Comparison of ENCODE assay signal across 9 cellular contexts in the genomic region with DNA sequence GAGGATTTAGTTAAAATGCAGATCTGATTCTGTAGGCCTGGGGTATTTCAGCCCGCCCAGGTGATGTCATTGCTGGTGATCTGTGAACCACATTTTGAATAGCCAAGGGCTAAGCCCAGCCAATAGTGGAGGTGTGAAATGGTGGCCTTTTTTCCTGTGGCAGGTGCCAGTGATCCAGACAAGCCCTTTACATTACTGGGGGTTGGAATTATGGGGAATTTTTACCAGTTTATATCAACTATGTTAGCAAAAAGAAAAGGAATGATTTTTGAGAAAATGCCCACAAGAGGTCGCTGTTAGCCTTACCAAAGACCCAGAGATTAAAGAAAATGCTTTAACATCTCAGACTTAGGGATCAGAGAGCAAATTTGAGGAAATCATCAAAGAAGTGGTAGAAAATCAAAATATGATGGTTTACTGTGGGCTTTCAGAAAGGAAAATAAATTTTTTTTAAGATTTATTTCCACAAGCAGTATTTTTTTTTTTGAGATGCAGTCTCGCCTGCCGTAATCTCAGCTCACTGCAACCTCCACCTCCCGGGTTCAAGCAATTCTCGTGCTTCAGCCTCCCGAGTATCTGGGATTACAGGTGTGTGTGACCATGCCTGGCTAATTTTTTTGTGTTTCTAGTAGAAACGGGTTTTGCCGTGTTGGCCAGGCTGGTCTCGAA. TPM values are rescaled to one million over a fixed set of nuclear protein-coding genes. Genes with fewer than 3 reads are reported as not detected.
DNase-seq lines count a peak whose midpoint lies in the region; ATAC-seq and TF ChIP-seq lines count a peak whose summit lies in the region.
"Had no signal": no experiment of that assay in that cellular context is flagged by ENCODE, and none has a peak within 500 bp of the region (broad histone marks: within the 10 kb centered on the region; RNA-seq: fewer than 3 reads in every experiment).

No MANE protein-coding gene starts in this region.

- H3K4me3 Mint-ChIP-seq in CD4-positive, alpha-beta memory T cell, result peak overlapping the region in 1 of 8 donors; percentile 15

- H3K4me3 ChIP-seq in CD4-positive, alpha-beta memory T cell (ENCODE audit: low read length in 2 of 2), result no peak overlapping the region
- H3K4me3 ChIP-seq in transverse colon, result no peak overlapping the region
- H3K4me3 ChIP-seq: skin epidermis had no signal

- CTCF ChIA-PET in CD4-positive, alpha-beta memory T cell (lab: Charles Lee; ENCODE audit: partially characterized antibody), result interaction anchor here (0.9 to 6.1 kb wide), 8 partner anchors 9 to 743 kb away, joined by 3 to 63 read pairs (median 4); partner anchors contain the start of gene GPRC5B

- peaks cover 12% of the 10 kb centered on the region for H3K4me1 ChIP-seq in CD4-positive, alpha-beta memory T cell (ENCODE audit: insufficient read depth, low read length)
- H3K4me1 ChIP-seq in transverse colon, result peaks cover 0 to 17% (median 12%) of the 10 kb centered on the region in 4 donors

- no peak for TF ChIP-seq POLR2A in transverse colon (IDR thresholded peaks at IDR 0.05)

- H3K27ac Mint-ChIP-seq in CD4-positive, alpha-beta memory T cell, result peak overlapping the region in 3 of 7 donors; percentile 16 to 57 (median 24)

- in situ Hi-C loops in transverse colon (cut with MboI; ENCODE audit: low pct_ligation_motif_present in 1 of 4, low pct_unique_long_range_greater_than_20kb in 1 of 4, low sequenced_read_pairs in 3 of 4), result loop anchor here in 1 of 4 donors (25.0 kb wide), 1 partner anchor 828 kb away; no protein-coding TSS in a partner anchor

- TF ChIP-seq CTCF in GM12873 (IDR thresholded peaks at IDR 0.05; ENCODE audit: insufficient read depth, low read depth, low read length, missing control alignments), result peak; percentile 52
- peak; percentile 60 to 77 (median 68) for TF ChIP-seq CTCF in transverse colon (IDR thresholded peaks at IDR 0.05)

- H3K27me3 Mint-ChIP-seq in CD4-positive, alpha-beta memory T cell, result no peaks in the 10 kb centered on the region

- no peak overlapping the region for H3K27ac ChIP-seq in CD4-positive, alpha-beta memory T cell (ENCODE audit: low read depth, low read length)
- H3K27ac ChIP-seq in transverse colon, result no peak overlapping the region
- H3K27ac ChIP-seq: skin epidermis had no signal

- POLR2A ChIA-PET in CD4-positive, alpha-beta memory T cell (lab: Charles Lee; ENCODE audit: partially characterized antibody), result no interaction called here

- 70 to 75% methylated on average over 10 of the region's 10 CpGs for WGBS in transverse colon (ENCODE audit: low coverage in 1 of 2), 2 donors

- intact Hi-C loops in CD4-positive, alpha-beta memory T cell (cut with micrococcal nuclease), result loop anchor here (1.0 to 5.0 kb wide), 4 partner anchors 41 to 825 kb away; no protein-coding TSS in a partner anchor
- intact Hi-C loops in transverse colon (cut with DNase I; ENCODE audit: low total_unique reads), result loop anchor here (2.0 to 5.0 kb wide), 2 partner anchors 37 to 327 kb away; partner anchors contain the start of genes CCP110 and GDE1

- H3K36me3 ChIP-seq in CD4-positive, alpha-beta memory T cell (ENCODE audit: insufficient read depth, low read length), result no peaks in the 10 kb centered on the region
- H3K36me3 ChIP-seq in transverse colon, result no peaks in the 10 kb centered on the region

- H3K27me3 ChIP-seq in CD4-positive, alpha-beta memory T cell (ENCODE audit: insufficient read depth, low read length), result no peaks in the 10 kb centered on the region
- no peaks in the 10 kb centered on the region for H3K27me3 ChIP-seq in transverse colon

- peaks cover 6 to 15% of the 10 kb centered on the region in 2 donors for H3K36me3 Mint-ChIP-seq in CD4-positive, alpha-beta memory T cell

- TF ChIP-seq EP300 in transverse colon (IDR thresholded peaks at IDR 0.05; ENCODE audit: low read depth), result no peak

- ATAC-seq in HG03442 (IDR thresholded peaks at IDR 0.05; ENCODE audit: unreplicated experiment), result no peak

- no peaks in the 10 kb centered on the region for H3K9me3 ChIP-seq in CD4-positive, alpha-beta memory T cell (ENCODE audit: control insufficient read depth in 1 of 2, low read length in 2 of 2)
- no peaks in the 10 kb centered on the region for H3K9me3 ChIP-seq in transverse colon

- H3K4me1 Mint-ChIP-seq in CD4-positive, alpha-beta memory T cell, result peaks cover 17 to 46% (median 23%) of the 10 kb centered on the region in 4 donors

- H3K9me3 Mint-ChIP-seq in CD4-positive, alpha-beta memory T cell, result peaks cover 0 to 6% (median under 1%) of the 10 kb centered on the region in 8 donors

- DNase-seq in CD4-positive, alpha-beta memory T cell, result peak in 4 of 5 donors; percentile 46 to 52 (median 48)
- peak; percentile 48 for DNase-seq in NCI-H345 (lab: John Stamatoyannopoulos, UW)
- DNase-seq in astrocyte of the hippocampus (ENCODE audit: low read depth, low spot score), result peak; percentile 76
- DNase-seq in kidney tubule cell (ENCODE audit: low spot score), result peak; percentile 49
- no peak for DNase-seq in transverse colon
- no peak for DNase-seq in HK-2 (ENCODE audit: unreplicated experiment)

RNA-seq across cellular contexts. Expression of gene VPS35L, which starts 3.9 kb away (rescaled TPM):
- total RNA-seq in CD4-positive, alpha-beta memory T cell, result 10 to 100 TPM; 42.2 to 45.7 TPM
- polyA plus RNA-seq in CD4-positive, alpha-beta memory T cell, result 10 to 100 TPM; 51.6 to 52.9 TPM
- total RNA-seq in transverse colon, result 10 to 100 TPM; 40.0 to 89.8 (median 51.5) TPM

RNA-seq across cellular contexts. Expression of gene CCP110, which starts 35.6 kb away (rescaled TPM):
- 10 to 100 TPM; 21.3 TPM for total RNA-seq in CD4-positive, alpha-beta memory T cell
- 1 to 10 TPM; 7.3 to 9.6 TPM for polyA plus RNA-seq in CD4-positive, alpha-beta memory T cell
- 10 to 100 TPM in 3 of 4 donors, 1 to 10 TPM in 1; 7.1 to 43.4 (median 14.2) TPM for total RNA-seq in transverse colon

RNA-seq across cellular contexts. Expression of gene GDE1, which starts 37.5 kb away (rescaled TPM):
- 10 to 100 TPM; 23.2 to 23.3 TPM for total RNA-seq in CD4-positive, alpha-beta memory T cell
- polyA plus RNA-seq in CD4-positive, alpha-beta memory T cell, result 10 to 100 TPM; 30.7 to 40.2 TPM
- total RNA-seq in transverse colon, result 100 to 1,000 TPM in 2 of 4 donors, 10 to 100 TPM in 2; 47.5 to 120 (median 96.8) TPM

Comparison
In these comparisons a context has a peak if more than half of its experiments do, and no peak if none do; other contexts are left out.
1. DNase-seq: peak in CD4-positive, alpha-beta memory T cell (4 of 5), NCI-H345 (single experiment), astrocyte of the hippocampus (single experiment) and kidney tubule cell (single experiment); none in transverse colon (single experiment) and HK-2 (single experiment).